In the genomic region with DNA sequence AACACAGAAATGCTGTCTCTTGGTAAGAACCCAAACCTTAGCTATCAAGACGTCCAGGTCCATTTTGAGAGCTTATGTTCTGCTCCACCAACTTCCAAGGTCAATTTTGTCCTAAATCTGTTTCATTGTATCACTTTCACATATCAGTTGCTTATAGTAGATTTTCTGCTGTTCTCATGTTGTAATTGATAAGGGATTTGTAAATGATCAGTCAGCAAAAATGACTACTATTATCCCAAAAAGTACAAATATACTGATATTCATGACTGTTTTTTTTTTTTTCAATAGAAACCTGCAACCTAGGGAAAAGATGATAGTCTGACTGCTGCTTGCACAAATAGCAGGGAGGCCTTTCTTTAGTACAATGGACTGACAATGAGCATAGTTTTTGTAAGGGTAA, we compare ENCODE assay signal across 32 cellular contexts.
"Had no signal": no experiment of that assay in that cellular context is flagged by ENCODE, and none has a peak within 500 bp of the region (broad histone marks: within the 10 kb centered on the region; RNA-seq: fewer than 3 reads in every experiment).

No MANE protein-coding gene starts in this region.

- H3K36me3 ChIP-seq: adrenal gland, brain microvascular endothelial cell, breast epithelium, cardiac muscle cell had no signal

- FAIRE-seq: astrocyte, bronchial epithelial cell had no signal

- H3K27ac ChIP-seq: adrenal gland, ascending aorta, body of pancreas, brain microvascular endothelial cell, breast epithelium, cardiac muscle cell had no signal

- H3K27me3 ChIP-seq: adrenal gland, ascending aorta, body of pancreas, brain microvascular endothelial cell, breast epithelium, cardiac muscle cell had no signal

- H3K4me1 ChIP-seq: adrenal gland, ascending aorta, body of pancreas, breast epithelium had no signal

- H3K9me3 ChIP-seq: adrenal gland, ascending aorta, body of pancreas, breast epithelium had no signal

- DNase-seq: activated effector memory CD4-positive, alpha-beta T cell treated with anti-CD3 and anti-CD28 coated beads, Interleukin-2, amount 50 U/mL, for 16 hours; activated effector memory CD4-positive, alpha-beta T cell treated with Interleukin-2 at 50 U/mL for 16 hours; activated gamma-delta T cell; activated gamma-delta T cell treated with Interleukin-2 at 50 U/mL for 16 hours; activated naive CD4-positive, alpha-beta T cell; activated naive CD4-positive, alpha-beta T cell treated with anti-CD3 and anti-CD28 coated beads for 36 hours; activated naive CD4-positive, alpha-beta T cell treated with anti-CD3 and anti-CD28 coated beads, Interleukin-2, amount 10 ng/mL, durations not matched to agents 7 days and 5 days; activated naive CD4-positive, alpha-beta T cell treated with anti-CD3 and anti-CD28 coated beads, Interleukin-2, amount 50 U/mL, for 16 hours; activated naive CD4-positive, alpha-beta T cell treated with Interleukin-2 at 50 U/mL for 16 hours; activated naive CD8-positive, alpha-beta T cell treated with anti-CD3 and anti-CD28 coated beads for 36 hours; activated naive CD8-positive, alpha-beta T cell treated with anti-CD3 and anti-CD28 coated beads, Interleukin-2, amount 10 ng/mL, durations not matched to agents 7 days and 5 days; activated naive CD8-positive, alpha-beta T cell treated with anti-CD3 and anti-CD28 coated beads, Interleukin-2, amount 50 U/mL, for 24 hours; activated T-cell treated with anti-CD3 and anti-CD28 coated beads, Interleukin-2, amount 50 U/mL, for 4 hours; activated T-cell treated with anti-CD3 and anti-CD28 coated beads, Interleukin-2, amount 50 U/mL, for 48 hours; activated T-cell treated with anti-CD3 and anti-CD28 coated beads, Interleukin-2, amount 50 U/mL, for 72 hours; adrenal gland; amniotic stem cell; amygdala; anterior cingulate cortex; aorta; body of pancreas; brain microvascular endothelial cell; caudate nucleus; central memory CD4-positive, alpha-beta T cell; cerebellar nuclear complex had no signal

- ATAC-seq: activated naive CD4-positive, alpha-beta T cell treated with anti-CD3 and anti-CD28 coated beads, Interleukin-2, amount 50 U/mL, for 72 hours; activated naive CD8-positive, alpha-beta T cell treated with anti-CD3 and anti-CD28 coated beads, Interleukin-2, amount 50 U/mL, for 24 hours; activated T-cell treated with anti-CD3 and anti-CD28 coated beads, Interleukin-2, amount 50 U/mL, for 4 hours; activated T-cell treated with anti-CD3 and anti-CD28 coated beads, Interleukin-2, amount 50 U/mL, for 72 hours; activated T-helper 17 cell treated with anti-CD3 and anti-CD28 coated beads, Interleukin-2, amount 50 U/mL, for 72 hours; body of pancreas had no signal

- H3K4me3 ChIP-seq: adrenal gland, ascending aorta, body of pancreas, breast epithelium, cardiac muscle cell had no signal
